In the genomic region with DNA sequence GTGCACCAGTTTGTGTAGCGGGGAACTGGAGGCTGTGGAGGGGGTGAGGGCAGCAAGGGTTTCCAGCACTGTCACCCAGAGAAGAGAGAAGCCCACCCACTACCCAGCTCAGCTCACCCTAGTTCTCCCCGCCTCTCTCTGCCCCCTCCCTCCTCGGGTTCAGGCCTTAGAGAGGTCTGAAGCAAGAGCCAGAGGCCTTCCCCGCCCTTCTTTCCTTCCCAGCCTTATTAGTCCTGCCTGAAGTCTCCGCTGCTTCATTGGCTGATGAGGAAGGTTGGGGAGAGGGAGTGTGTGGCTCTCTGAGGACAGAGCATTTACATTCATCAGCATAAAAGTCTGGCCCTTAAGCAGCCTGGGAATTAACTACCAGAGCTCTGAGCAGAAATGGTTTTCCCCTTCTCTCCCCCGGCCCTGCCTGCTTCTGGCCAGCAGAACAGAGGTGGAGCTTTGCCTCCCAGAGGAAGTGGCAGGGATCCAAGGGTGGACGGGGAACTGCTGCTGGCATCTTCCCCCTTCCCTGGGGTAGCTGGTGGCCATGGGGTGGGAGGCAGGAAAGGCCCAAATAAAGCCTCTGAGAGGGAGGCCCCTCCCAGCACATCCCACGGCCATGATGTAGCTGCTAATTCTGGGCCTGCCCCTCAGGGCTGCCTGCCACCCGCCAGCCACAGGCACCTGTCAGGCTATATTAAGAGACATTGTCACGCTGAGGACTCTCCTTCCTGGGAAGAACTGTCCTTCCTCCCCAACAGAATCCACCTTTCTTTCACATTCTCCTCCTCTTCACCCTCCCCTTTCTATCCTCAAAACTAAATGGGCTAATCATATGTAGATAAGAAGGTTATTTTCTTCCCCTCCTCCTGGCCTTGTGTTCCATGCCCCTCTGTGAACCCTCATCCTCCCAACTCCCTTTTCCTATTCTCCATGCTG, we compare ENCODE assay signal across 9 cellular contexts. TPM values are rescaled to one million over a fixed set of nuclear protein-coding genes. Genes with fewer than 3 reads are reported as not detected.
DNase-seq lines count a peak whose midpoint lies in the region; ATAC-seq and TF ChIP-seq lines count a peak whose summit lies in the region.
"Had no signal": no experiment of that assay in that cellular context is flagged by ENCODE, and none has a peak within 500 bp of the region (broad histone marks: within the 10 kb centered on the region; RNA-seq: fewer than 3 reads in every experiment).

No MANE protein-coding gene starts in this region.

- H3K27ac Mint-ChIP-seq in WTC11 (peak overlapping the region; percentile 76), natural killer cell (no peak overlapping the region)

- H3K4me1 Mint-ChIP-seq in WTC11 (peaks cover 53% of the 10 kb centered on the region), natural killer cell (peaks cover 15 to 18% of the 10 kb centered on the region in 2 donors)

- H3K4me3 Mint-ChIP-seq in WTC11 (0 out of 2 replicates have a peak overlapping the region, but pooled peaks have one; percentile 6), natural killer cell (no peak overlapping the region)

- H3K9me3 Mint-ChIP-seq in WTC11 (no peaks in the 10 kb centered on the region), natural killer cell (no peaks in the 10 kb centered on the region)

- peaks cover 55% of the 10 kb centered on the region for H3K4me1 ChIP-seq in rectal smooth muscle tissue (ENCODE audit: control insufficient read depth, insufficient read depth, low read length)

- ATAC-seq in WTC11: peak; percentile 4
- ATAC-seq in natural killer cell: no peak
- ATAC-seq in HG03432 (IDR thresholded peaks at IDR 0.05; ENCODE audit: unreplicated experiment): no peak

- no peak for TF ChIP-seq CTCF in WTC11 (IDR thresholded peaks at IDR 0.05)
- no peak for TF ChIP-seq CTCF in natural killer cell (IDR thresholded peaks at IDR 0.05)

- H3K27me3 Mint-ChIP-seq in WTC11 (ENCODE audit: low read depth) (no peaks in the 10 kb centered on the region; the same call in 1 of the 2 replicates), natural killer cell (ENCODE audit: low read depth in 2 of 2) (peaks cover 0 to 2% of the 10 kb centered on the region in 2 donors)

- H3K36me3 Mint-ChIP-seq in WTC11 (peaks cover 34% of the 10 kb centered on the region), natural killer cell (no peaks in the 10 kb centered on the region)

- TF ChIP-seq POLR2A in erythroblast (IDR thresholded peaks at IDR 0.05; ENCODE audit: low read length): no peak

- peak; percentile 30 for DNase-seq in DMS53 (lab: John Stamatoyannopoulos, UW)
- no peak for DNase-seq in DMS53 treated with DMSO at 0.1 percent for 48 hours (lab: John Stamatoyannopoulos, UW; ENCODE audit: unreplicated experiment)
- no peak for DNase-seq in WTC11 (ENCODE audit: low spot score)
- DNase-seq in head of caudate nucleus: peak in 23 of 42 donors; percentile 18 to 67 (median 42)
- no peak for DNase-seq in natural killer cell
- no peak for DNase-seq in erythroblast (lab: John Stamatoyannopoulos, UW)

- peak overlapping the region; percentile 99 for H3K27ac ChIP-seq in rectal smooth muscle tissue (ENCODE audit: low read depth, low read length)
- H3K27ac ChIP-seq: SJSA1 had no signal

- H3K27me3 ChIP-seq in rectal smooth muscle tissue (ENCODE audit: control insufficient read depth, insufficient read depth, low read length): no peaks in the 10 kb centered on the region
- H3K27me3 ChIP-seq: SJSA1 had no signal

- intact Hi-C loops in head of caudate nucleus (cut with DNase I): loop anchor here (5.0 kb wide), 1 partner anchor 96 kb away; a partner anchor contains a TSS
- intact Hi-C loops in natural killer cell (cut with micrococcal nuclease): no loop called here

- CTCF ChIA-PET in WTC11 (lab: Charles Lee): interaction anchor here (0.5 to 10.1 kb wide), 32 partner anchors 9 to 736 kb away, joined by 3 to 183 read pairs (median 6); a partner anchor contains a TSS

- peak overlapping the region; percentile 33 for H3K4me3 ChIP-seq in rectal smooth muscle tissue (ENCODE audit: low read length)
- H3K4me3 ChIP-seq: SJSA1 had no signal

- H3K9ac ChIP-seq in rectal smooth muscle tissue (ENCODE audit: low read length): peak overlapping the region; percentile 5

- POLR2A ChIA-PET in WTC11 (lab: Charles Lee): interaction anchor here (0.5 to 2.5 kb wide), 6 partner anchors 13 to 94 kb away, joined by 3 to 10 read pairs (median 3); a partner anchor contains a TSS

- H3K36me3 ChIP-seq in rectal smooth muscle tissue (ENCODE audit: control insufficient read depth, insufficient read depth, low read length): peaks cover 8% of the 10 kb centered on the region
- H3K36me3 ChIP-seq: SJSA1 had no signal

TF ChIP-seq in WTC11, 78 proteins besides CTCF, POLR2A, EP300 and RAD21:
- TF ChIP-seq, protein P1, sequence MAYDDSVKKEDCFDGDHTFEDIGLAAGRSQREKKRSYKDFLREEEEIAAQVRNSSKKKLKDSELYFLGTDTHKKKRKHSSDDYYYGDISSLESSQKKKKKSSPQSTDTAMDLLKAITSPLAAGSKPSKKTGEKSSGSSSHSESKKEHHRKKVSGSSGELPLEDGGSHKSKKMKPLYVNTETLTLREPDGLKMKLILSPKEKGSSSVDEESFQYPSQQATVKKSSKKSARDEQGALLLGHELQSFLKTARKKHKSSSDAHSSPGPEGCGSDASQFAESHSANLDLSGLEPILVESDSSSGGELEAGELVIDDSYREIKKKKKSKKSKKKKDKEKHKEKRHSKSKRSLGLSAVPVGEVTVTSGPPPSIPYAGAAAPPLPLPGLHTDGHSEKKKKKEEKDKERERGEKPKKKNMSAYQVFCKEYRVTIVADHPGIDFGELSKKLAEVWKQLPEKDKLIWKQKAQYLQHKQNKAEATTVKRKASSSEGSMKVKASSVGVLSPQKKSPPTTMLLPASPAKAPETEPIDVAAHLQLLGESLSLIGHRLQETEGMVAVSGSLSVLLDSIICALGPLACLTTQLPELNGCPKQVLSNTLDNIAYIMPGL (CRISPR knock-in tag; IDR thresholded peaks at IDR 0.05): no peak
- no peak for TF ChIP-seq SMAD3 (CRISPR knock-in tag; IDR thresholded peaks at IDR 0.05; ENCODE audit: borderline replicate concordance)
- no peak for TF ChIP-seq ZNF219 (CRISPR knock-in tag; IDR thresholded peaks at IDR 0.05; ENCODE audit: borderline replicate concordance)
- TF ChIP-seq CBFB (CRISPR knock-in tag; IDR thresholded peaks at IDR 0.05; ENCODE audit: low read depth): no peak
- TF ChIP-seq, protein P2, sequence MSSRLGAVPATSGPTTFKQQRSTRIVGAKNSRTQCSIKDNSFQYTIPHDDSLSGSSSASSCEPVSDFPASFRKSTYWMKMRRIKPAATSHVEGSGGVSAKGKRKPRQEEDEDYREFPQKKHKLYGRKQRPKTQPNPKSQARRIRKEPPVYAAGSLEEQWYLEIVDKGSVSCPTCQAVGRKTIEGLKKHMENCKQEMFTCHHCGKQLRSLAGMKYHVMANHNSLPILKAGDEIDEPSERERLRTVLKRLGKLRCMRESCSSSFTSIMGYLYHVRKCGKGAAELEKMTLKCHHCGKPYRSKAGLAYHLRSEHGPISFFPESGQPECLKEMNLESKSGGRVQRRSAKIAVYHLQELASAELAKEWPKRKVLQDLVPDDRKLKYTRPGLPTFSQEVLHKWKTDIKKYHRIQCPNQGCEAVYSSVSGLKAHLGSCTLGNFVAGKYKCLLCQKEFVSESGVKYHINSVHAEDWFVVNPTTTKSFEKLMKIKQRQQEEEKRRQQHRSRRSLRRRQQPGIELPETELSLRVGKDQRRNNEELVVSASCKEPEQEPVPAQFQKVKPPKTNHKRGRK (CRISPR knock-in tag; IDR thresholded peaks at IDR 0.05; ENCODE audit: borderline replicate concordance): no peak
- no peak for TF ChIP-seq ZBTB21 (CRISPR knock-in tag; IDR thresholded peaks at IDR 0.05; ENCODE audit: borderline replicate concordance)

RNA-seq across cellular contexts. Expression of a gene that starts 4.2 kb away (rescaled TPM):
- total RNA-seq in WTC11 (2021) (26.7 to 30.0 TPM (median 28.6 TPM) in 3 replicates), natural killer cell (1 to 10 TPM; 1.1 to 2.4 (median 1.9) TPM)

RNA-seq across cellular contexts. Expression of a gene that starts 35.7 kb away (rescaled TPM):
- total RNA-seq in WTC11 (2021): 0.34 to 0.59 TPM (median 0.53 TPM) in 3 replicates
- total RNA-seq in natural killer cell: not detected
- total RNA-seq: SJSA1 had no signal

Comparison
In these comparisons a context has a peak if more than half of its experiments do, and no peak if none do; other contexts are left out.
1. DNase-seq: peak in DMS53 (single experiment) and head of caudate nucleus (23 of 42); none in DMS53 treated with DMSO at 0.1 percent for 48 hours (single experiment), WTC11 (single experiment), natural killer cell (single experiment) and erythroblast (0 of 2).